Comparison of ENCODE assay signal across 15 cellular contexts in genomic region chr11:85310479-85310878, GRCh38.
"Had no signal": no experiment of that assay in that cellular context is flagged by ENCODE, and none has a peak within 500 bp of the region (broad histone marks: within the 10 kb centered on the region; RNA-seq: fewer than 3 reads in every experiment).

No MANE protein-coding gene starts in this region.

- ATAC-seq: activated CD8-positive, alpha-beta T cell treated with anti-CD3 and anti-CD28 coated beads, Interleukin-2, amount 10 ng/mL, durations not matched to agents 7 days and 5 days; left colon; mucosa of descending colon; natural killer cell; right lobe of liver; WTC11 had no signal

- H3K4me1 Mint-ChIP-seq: natural killer cell had no signal

- DNase-seq: activated CD4-positive, alpha-beta T cell treated with anti-CD3 and anti-CD28 coated beads for 48 hours; activated CD8-positive, alpha-beta memory T cell treated with anti-CD3 and anti-CD28 coated beads, Interleukin-2, amount 50 U/mL, for 48 hours; activated CD8-positive, alpha-beta T cell treated with anti-CD3 and anti-CD28 coated beads, Interleukin-2, amount 10 ng/mL, durations not matched to agents 7 days and 5 days; activated naive CD4-positive, alpha-beta T cell; aorta; left colon; mucosa of descending colon; natural killer cell; right lobe of liver; stimulated activated naive CD4-positive, alpha-beta T cell; substantia nigra; trophoblast cell had no signal

- H3K27ac Mint-ChIP-seq: activated CD8-positive, alpha-beta T cell treated with anti-CD3 and anti-CD28 coated beads, Interleukin-2, amount 10 ng/mL, durations not matched to agents 7 days and 5 days; activated T-helper 1 cell treated with anti-CD3 and anti-CD28 coated beads, Interleukin-12 subunit alpha, Interleukin-12 subunit beta, Interleukin-2, Interleukin-4 antibody, amounts not matched to agents 30 ng/mL and 10 ng/mL and 1 ng/mL, durations not matched to agents 14 hours and 24 hours and 36 hours; natural killer cell; progenitor cell of endocrine pancreas; WTC11 had no signal

- H3K27me3 Mint-ChIP-seq: progenitor cell of endocrine pancreas had no signal

- H3K36me3 Mint-ChIP-seq: natural killer cell, WTC11 had no signal

- H3K4me3 Mint-ChIP-seq: activated CD8-positive, alpha-beta T cell treated with anti-CD3 and anti-CD28 coated beads, Interleukin-2, amount 10 ng/mL, durations not matched to agents 7 days and 5 days; activated T-helper 1 cell treated with anti-CD3 and anti-CD28 coated beads, Interleukin-12 subunit alpha, Interleukin-12 subunit beta, Interleukin-2, Interleukin-4 antibody, amounts not matched to agents 30 ng/mL and 10 ng/mL and 1 ng/mL, durations not matched to agents 14 hours and 24 hours and 36 hours; natural killer cell; WTC11 had no signal

- H3K9me3 Mint-ChIP-seq: activated T-helper 1 cell treated with anti-CD3 and anti-CD28 coated beads, Interleukin-12 subunit alpha, Interleukin-12 subunit beta, Interleukin-2, Interleukin-4 antibody, amounts not matched to agents 30 ng/mL and 10 ng/mL and 1 ng/mL, durations not matched to agents 14 hours and 24 hours and 36 hours; WTC11 had no signal
